ENCODE assay signal across 17 cellular contexts in the genomic region with DNA sequence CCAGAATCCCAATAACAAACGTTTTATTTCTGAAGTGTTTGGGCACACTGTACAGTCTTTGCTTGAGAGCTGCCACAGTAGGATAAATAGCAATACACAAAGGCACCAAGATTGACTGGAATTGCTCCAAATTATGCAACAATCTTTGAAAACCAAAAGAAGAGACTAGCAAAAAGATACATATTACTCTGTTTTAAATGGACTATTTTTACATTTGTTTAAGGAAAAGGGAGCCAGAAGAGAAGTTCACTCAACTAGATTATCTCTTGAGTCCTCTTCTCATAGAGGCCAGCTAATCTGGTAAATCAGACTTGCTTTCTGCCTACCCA.
"Had no signal": no experiment of that assay in that cellular context is flagged by ENCODE, and none has a peak within 500 bp of the region (broad histone marks: within the 10 kb centered on the region; RNA-seq: fewer than 3 reads in every experiment).

No MANE protein-coding gene starts in this region.

- H3K4me3 Mint-ChIP-seq: activated B cell treated with CpG ODN at 0.5 μM for 24 hours; activated naive CD8-positive, alpha-beta T cell; dendritic cell treated with granulocyte-macrophage colony-stimulating factor and Interleukin-4, amounts not matched to agents 40 ng/mL and 50 ng/mL, for 4 days had no signal

- H3K27me3 Mint-ChIP-seq: activated B cell treated with CpG ODN at 0.5 μM for 24 hours; activated naive CD8-positive, alpha-beta T cell; dendritic cell treated with granulocyte-macrophage colony-stimulating factor and Interleukin-4, amounts not matched to agents 40 ng/mL and 50 ng/mL, for 4 days; naive B cell had no signal

- DNase-seq: activated B cell treated with CpG ODN at 0.5 μM for 24 hours; activated CD4-positive, alpha-beta T cell treated with anti-CD3 and anti-CD28 coated beads for 48 hours; activated CD8-positive, alpha-beta memory T cell treated with anti-CD3 and anti-CD28 coated beads, Interleukin-2, amount 50 U/mL, for 48 hours; activated gamma-delta T cell treated with Interleukin-2 at 50 U/mL for 16 hours; amygdala; brain microvascular endothelial cell; cerebellar nuclear complex; naive B cell; pancreas; stimulated activated CD4-positive, alpha-beta T cell treated with anti-CD3 and anti-CD28 coated beads, Interleukin-4, amount 100 ng/mL, for 24 hours; stimulated activated naive CD4-positive, alpha-beta T cell treated with Interleukin-2 at 50 U/mL for 16 hours; SW 1271; trophoblast cell had no signal

- H3K9me3 ChIP-seq: pancreas, SJSA1 had no signal

- H3K9me3 Mint-ChIP-seq: activated B cell treated with CpG ODN at 0.5 μM for 24 hours had no signal

- H3K27me3 ChIP-seq: brain microvascular endothelial cell, pancreas, SJSA1 had no signal

- H3K27ac Mint-ChIP-seq: activated B cell treated with CpG ODN at 0.5 μM for 24 hours; dendritic cell treated with granulocyte-macrophage colony-stimulating factor and Interleukin-4, amounts not matched to agents 40 ng/mL and 50 ng/mL, for 4 days had no signal

- H3K36me3 ChIP-seq: brain microvascular endothelial cell, pancreas, SJSA1 had no signal

- H3K4me1 ChIP-seq: pancreas, SJSA1 had no signal

- H3K4me3 ChIP-seq: pancreas, SJSA1, skin epidermis had no signal

- H3K27ac ChIP-seq: brain microvascular endothelial cell, pancreas, SJSA1 had no signal

- ATAC-seq: pancreas had no signal
